ENCODE assay signal across 12 cellular contexts in genomic region chr11:12143461-12144258, GRCh38. TPM values are rescaled to one million over a fixed set of nuclear protein-coding genes. Genes with fewer than 3 reads are reported as not detected.
A peak's percentile ranks its signal among the peaks of the same experiment; 100 is the strongest.
DNase-seq lines count a peak whose midpoint lies in the region; ATAC-seq and TF ChIP-seq lines count a peak whose summit lies in the region.
"Had no signal": no experiment of that assay in that cellular context is flagged by ENCODE, and none has a peak within 500 bp of the region (broad histone marks: within the 10 kb centered on the region; RNA-seq: fewer than 3 reads in every experiment).

No MANE protein-coding gene starts in this region.

- CTCF ChIA-PET in HCT116 (lab: Charles Lee), result no interaction called here

- H3K4me1 Mint-ChIP-seq in activated T-helper 17 cell treated with anti-CD3 and anti-CD28 coated beads, Interleukin-2, amount 50 U/mL, for 72 hours, result peaks cover 51% of the 10 kb centered on the region

- no peak for TF ChIP-seq RAD21 in HCT116 (IDR thresholded peaks at IDR 0.05; ENCODE audit: low read depth)

- H3K79me2 ChIP-seq in HCT116 (ENCODE audit: insufficient read depth, low read length), result no peaks in the 10 kb centered on the region

- H3K4me2 ChIP-seq in HCT116 (ENCODE audit: low read length), result peak overlapping the region; percentile 29

- H3K4me3 Mint-ChIP-seq in activated T-helper 17 cell treated with anti-CD3 and anti-CD28 coated beads, Interleukin-2, amount 50 U/mL, for 72 hours, result peak overlapping the region; percentile 56

- DNase-seq in HCT116 (ENCODE audit: low read depth, low spot score), result no peak
- DNase-seq in left ventricle myocardium inferior, result no peak
- no peak for DNase-seq in NCI-H1048 (lab: John Stamatoyannopoulos, UW)
- no peak for DNase-seq in NCI-H128 (lab: John Stamatoyannopoulos, UW; ENCODE audit: unreplicated experiment)
- DNase-seq in AG08396 (ENCODE audit: low spot score), result no peak
- no peak for DNase-seq in suprapubic skin (ENCODE audit: low spot score in 2 of 2)
- DNase-seq: stimulated activated CD8-positive, alpha-beta memory T cell treated with anti-CD3 and anti-CD28 coated beads, Interleukin-4, amount 100 ng/mL, for 48 hours had no signal

- peak overlapping the region; percentile 83 for H3K27ac Mint-ChIP-seq in activated T-helper 17 cell treated with anti-CD3 and anti-CD28 coated beads, Interleukin-2, amount 50 U/mL, for 72 hours

- intact Hi-C loops in HCT116 (cut with micrococcal nuclease) (no loop called here), left ventricle myocardium inferior (cut with micrococcal nuclease) (no loop called here)

- H3K27me3 ChIP-seq in HCT116 (ENCODE audit: insufficient read depth, low read length) (no peaks in the 10 kb centered on the region), left ventricle myocardium inferior (ENCODE audit: low read depth) (no peaks in the 10 kb centered on the region), skeletal muscle tissue (ENCODE audit: control insufficient read depth in 3 of 3, insufficient read depth in 3 of 3, low read length in 3 of 3) (no peaks in the 10 kb centered on the region), suprapubic skin (no peaks in the 10 kb centered on the region)

- no peak overlapping the region for H2AFZ ChIP-seq in HCT116 (ENCODE audit: low read depth, low read length, poor library complexity, severe bottlenecking)

- peaks cover 20% of the 10 kb centered on the region for H3K36me3 Mint-ChIP-seq in activated T-helper 17 cell treated with anti-CD3 and anti-CD28 coated beads, Interleukin-2, amount 50 U/mL, for 72 hours (ENCODE audit: low read depth)

- H4K20me1 ChIP-seq in HCT116 (ENCODE audit: insufficient read depth), result no peaks in the 10 kb centered on the region

- POLR2A ChIA-PET in HCT116 (lab: Charles Lee), result interaction anchor here (0.7 kb wide), 1 partner anchor 10 kb away, joined by 3 read pairs; no protein-coding TSS in a partner anchor

- no peak overlapping the region for H3K9ac ChIP-seq in HCT116 (ENCODE audit: low read length)
- no peak overlapping the region for H3K9ac ChIP-seq in skeletal muscle tissue (ENCODE audit: low read depth in 1 of 3, low read length in 3 of 3)

- RAD21 ChIA-PET in HCT116 (lab: Charles Lee; ENCODE audit: low non-redundant PET in 1 of 2, low total read pairs in 2 of 2, uncharacterized antibody in 2 of 2, unreplicated experiment in 2 of 2), result no interaction called here

- ATAC-seq in HCT116, result no peak
- no peak for ATAC-seq in activated T-helper 17 cell treated with anti-CD3 and anti-CD28 coated beads, Interleukin-2, amount 50 U/mL, for 72 hours (replicated peaks)
- ATAC-seq: SK-N-SH treated with all-trans-retinoic acid at 6 μM for 48 hours had no signal

- H3K36me3 ChIP-seq in HCT116 (ENCODE audit: control insufficient read depth in 1 of 2, insufficient read depth in 2 of 2, low read length in 2 of 2), result no peaks in the 10 kb centered on the region
- H3K36me3 ChIP-seq in left ventricle myocardium inferior, result no peaks in the 10 kb centered on the region
- H3K36me3 ChIP-seq in skeletal muscle tissue (ENCODE audit: control insufficient read depth in 3 of 3, insufficient read depth in 3 of 3, low read length in 3 of 3), result no peaks in the 10 kb centered on the region
- H3K36me3 ChIP-seq in suprapubic skin, result no peaks in the 10 kb centered on the region

- H3K9me3 ChIP-seq in HCT116 (ENCODE audit: control insufficient read depth in 1 of 2, insufficient read depth in 1 of 2, low read depth in 1 of 2, low read length in 2 of 2), result no peaks in the 10 kb centered on the region
- H3K9me3 ChIP-seq in left ventricle myocardium inferior (replicated peaks), result no peaks in the 10 kb centered on the region
- no peaks in the 10 kb centered on the region for H3K9me3 ChIP-seq in skeletal muscle tissue (ENCODE audit: control insufficient read depth in 3 of 3, low read length in 3 of 3)
- H3K9me3 ChIP-seq in suprapubic skin, result no peaks in the 10 kb centered on the region

- H3K4me1 ChIP-seq in HCT116 (ENCODE audit: control insufficient read depth in 1 of 2, insufficient read depth in 2 of 2, low read length in 2 of 2) (peaks cover 0 to 27% of the 10 kb centered on the region in 2 experiments; a peak in 2 of 4 replicates), left ventricle myocardium inferior (peaks cover 69% of the 10 kb centered on the region), skeletal muscle tissue (ENCODE audit: control insufficient read depth in 3 of 3, insufficient read depth in 3 of 3, low read length in 3 of 3) (peaks cover 4 to 8% (median 5%) of the 10 kb centered on the region in 3 donors), suprapubic skin (peaks cover 33% of the 10 kb centered on the region)

- no peak overlapping the region for H3K27ac ChIP-seq in HCT116 (ENCODE audit: low read depth, low read length)
- H3K27ac ChIP-seq in left ventricle myocardium inferior (replicated peaks), result peak overlapping the region; percentile 67
- peak overlapping the region; percentile 15 for H3K27ac ChIP-seq in skeletal muscle tissue (ENCODE audit: low read depth, low read length)
- no peak overlapping the region for H3K27ac ChIP-seq in suprapubic skin

- no peaks in the 10 kb centered on the region for H3K27me3 Mint-ChIP-seq in activated T-helper 17 cell treated with anti-CD3 and anti-CD28 coated beads, Interleukin-2, amount 50 U/mL, for 72 hours

- H3K4me3 ChIP-seq in HCT116 (replicated peaks in 1 of 2; ENCODE audit: low read depth in 1 of 2, low read length in 2 of 2) (no peak overlapping the region), left ventricle myocardium inferior (no peak overlapping the region), skeletal muscle tissue (ENCODE audit: low read length in 3 of 3) (no peak overlapping the region), suprapubic skin (no peak overlapping the region)
- H3K4me3 ChIP-seq: K562, skin epidermis had no signal

- BruUV-seq in HCT116 (replicated peaks; lab: Mats Ljungman, UMichigan), result no TSS peak

- peaks cover 4% of the 10 kb centered on the region for H3K9me3 Mint-ChIP-seq in activated T-helper 17 cell treated with anti-CD3 and anti-CD28 coated beads, Interleukin-2, amount 50 U/mL, for 72 hours

- TF ChIP-seq POLR2A in HCT116 (IDR thresholded peaks at IDR 0.05; ENCODE audit: borderline replicate concordance, extremely low read depth, insufficient read depth, insufficient read length), result no peak
- TF ChIP-seq POLR2A in suprapubic skin (IDR thresholded peaks at IDR 0.05), result no peak

- TF ChIP-seq EP300 in suprapubic skin (IDR thresholded peaks at IDR 0.05), result no peak

- no peak for TF ChIP-seq CTCF in HCT116 (IDR thresholded peaks at IDR 0.05 in 2 of 3, conservative IDR thresholded peaks at IDR 0.05 in 1 of 3; ENCODE audit: borderline replicate concordance in 1 of 3, insufficient read depth in 1 of 3, low read depth in 2 of 3, low read length in 2 of 3)
- TF ChIP-seq CTCF in left ventricle myocardium inferior (IDR thresholded peaks at IDR 0.05; ENCODE audit: borderline replicate concordance), result no peak
- TF ChIP-seq CTCF in suprapubic skin (IDR thresholded peaks at IDR 0.05), result no peak

- no peaks in the 10 kb centered on the region for H3K9me2 ChIP-seq in HCT116 (ENCODE audit: insufficient read depth)

- whole genome bisulfite sequencing in suprapubic skin, result 56% methylated on average over 7 of the region's 7 CpGs

TF ChIP-seq in HCT116, 20 proteins besides CTCF, POLR2A, EP300 and RAD21:
- no peak for TF ChIP-seq EGR1 (IDR thresholded peaks at IDR 0.05; ENCODE audit: low read depth)
- TF ChIP-seq JUND (IDR thresholded peaks at IDR 0.05), result no peak
- no peak for TF ChIP-seq CEBPB (IDR thresholded peaks at IDR 0.05; ENCODE audit: low read depth)
- no peak for TF ChIP-seq ELF1 (IDR thresholded peaks at IDR 0.05; ENCODE audit: borderline replicate concordance, low read depth)
- TF ChIP-seq POLR2AphosphoS5 (IDR thresholded peaks at IDR 0.05; ENCODE audit: low read depth, low read length), result no peak
TF ChIP-seq in HCT116: peak in this region for 0.

RNA-seq across cellular contexts. Expression of gene MICAL2, which starts 33.3 kb away (rescaled TPM):
- total RNA-seq in HCT116 (2021; ENCODE audit: unreplicated experiment) (37.4 TPM), left ventricle myocardium inferior (85.0 TPM), skeletal muscle tissue (35.5 TPM), suprapubic skin (100 to 1,000 TPM; 117 to 232 (median 164) TPM)
- polyA plus RNA-seq in HCT116 (2012), result 31.3 and 42.8 TPM in 2 replicates
- total RNA-seq in activated T-helper 17 cell treated with anti-CD3 and anti-CD28 coated beads, Interleukin-2, amount 50 U/mL, for 72 hours, result 100 to 1,000 TPM; 127 to 253 TPM

Comparison
In these comparisons a context has a peak if more than half of its experiments do, and no peak if none do; other contexts are left out.
1. H3K27ac ChIP-seq: peak in left ventricle myocardium inferior (single experiment) and skeletal muscle tissue (single experiment); none in HCT116 (single experiment) and suprapubic skin (single experiment).